ENCODE assay signal across 1 cellular context in the genomic region with DNA sequence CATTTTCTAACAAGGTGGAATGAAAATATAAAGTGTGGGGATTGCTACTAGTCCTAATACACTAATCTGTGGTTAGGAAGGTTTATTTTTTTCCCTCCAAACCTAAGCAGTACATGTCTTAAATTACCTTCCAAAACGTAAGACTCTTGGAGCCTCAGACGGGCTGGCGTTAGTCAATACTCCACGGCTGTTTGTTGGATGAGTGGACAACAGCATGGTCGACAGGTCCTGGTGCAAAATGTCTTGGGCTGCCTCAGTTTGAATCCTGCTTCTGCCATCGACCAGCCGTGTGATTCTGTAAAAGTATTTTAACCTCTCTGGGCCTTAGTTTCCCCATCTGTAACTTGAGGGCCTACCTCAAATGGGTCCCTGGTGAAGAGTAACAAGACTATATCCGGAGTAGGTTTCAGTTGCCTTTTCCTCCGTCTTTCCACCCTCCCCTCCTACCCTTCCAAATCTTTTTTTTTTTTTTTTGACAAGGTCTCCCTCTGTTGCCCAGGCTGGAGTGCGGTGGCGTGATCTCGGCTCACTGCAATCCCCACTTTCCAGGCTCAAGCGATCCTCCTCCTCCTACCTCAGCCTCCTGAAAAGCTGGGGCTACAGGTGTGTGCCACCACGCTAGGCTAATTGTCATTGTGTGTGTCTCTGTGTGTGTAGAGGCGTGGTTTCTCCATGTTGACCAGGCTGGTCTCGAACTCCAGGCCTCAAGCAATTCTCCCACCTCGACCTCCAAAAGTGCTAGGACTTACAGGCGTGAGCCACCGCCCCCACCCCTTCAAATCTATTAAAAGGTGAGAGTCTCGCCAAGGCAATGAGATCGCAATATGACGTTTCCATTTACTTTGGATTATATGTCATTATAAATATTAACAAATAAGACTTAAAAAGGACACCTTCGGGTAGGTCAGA.
TF ChIP-seq lines count a peak whose summit lies in the region.

No MANE protein-coding gene starts in this region.

TF ChIP-seq in IMR-90, 13 proteins besides CTCF, POLR2A, EP300 and RAD21:
- TF ChIP-seq SMC3 (IDR thresholded peaks at IDR 0.05; ENCODE audit: low read depth, low read length) (no peak), MAFK (IDR thresholded peaks at IDR 0.05; ENCODE audit: low read depth, low read length) (no peak), FOS (IDR thresholded peaks at IDR 0.05; ENCODE audit: low read depth, low read length) (no peak), NFE2L2 (IDR thresholded peaks at IDR 0.05; ENCODE audit: low read depth, low read length) (no peak), RCOR1 (IDR thresholded peaks at IDR 0.05; ENCODE audit: insufficient replicate concordance, low read length) (no peak), BHLHE40 (IDR thresholded peaks at IDR 0.05; ENCODE audit: low read depth, low read length) (no peak), MAZ (IDR thresholded peaks at IDR 0.05; ENCODE audit: borderline replicate concordance, low read depth, low read length) (no peak), CEBPB (IDR thresholded peaks at IDR 0.05; ENCODE audit: low read depth, low read length) (no peak), MXI1 (IDR thresholded peaks at IDR 0.05; ENCODE audit: borderline replicate concordance, low read depth, low read length) (no peak), RFX5 (IDR thresholded peaks at IDR 0.05; ENCODE audit: low read depth, low read length) (no peak), CHD1 (IDR thresholded peaks at IDR 0.05; ENCODE audit: low read depth, low read length) (no peak)
- TF ChIP-seq, protein P1, sequence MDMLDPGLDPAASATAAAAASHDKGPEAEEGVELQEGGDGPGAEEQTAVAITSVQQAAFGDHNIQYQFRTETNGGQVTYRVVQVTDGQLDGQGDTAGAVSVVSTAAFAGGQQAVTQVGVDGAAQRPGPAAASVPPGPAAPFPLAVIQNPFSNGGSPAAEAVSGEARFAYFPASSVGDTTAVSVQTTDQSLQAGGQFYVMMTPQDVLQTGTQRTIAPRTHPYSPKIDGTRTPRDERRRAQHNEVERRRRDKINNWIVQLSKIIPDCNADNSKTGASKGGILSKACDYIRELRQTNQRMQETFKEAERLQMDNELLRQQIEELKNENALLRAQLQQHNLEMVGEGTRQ (IDR thresholded peaks at IDR 0.05; ENCODE audit: low read depth, low read length), result no peak
- TF ChIP-seq, protein P2, sequence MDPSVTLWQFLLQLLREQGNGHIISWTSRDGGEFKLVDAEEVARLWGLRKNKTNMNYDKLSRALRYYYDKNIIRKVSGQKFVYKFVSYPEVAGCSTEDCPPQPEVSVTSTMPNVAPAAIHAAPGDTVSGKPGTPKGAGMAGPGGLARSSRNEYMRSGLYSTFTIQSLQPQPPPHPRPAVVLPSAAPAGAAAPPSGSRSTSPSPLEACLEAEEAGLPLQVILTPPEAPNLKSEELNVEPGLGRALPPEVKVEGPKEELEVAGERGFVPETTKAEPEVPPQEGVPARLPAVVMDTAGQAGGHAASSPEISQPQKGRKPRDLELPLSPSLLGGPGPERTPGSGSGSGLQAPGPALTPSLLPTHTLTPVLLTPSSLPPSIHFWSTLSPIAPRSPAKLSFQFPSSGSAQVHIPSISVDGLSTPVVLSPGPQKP (IDR thresholded peaks at IDR 0.05; ENCODE audit: borderline replicate concordance, low read depth, low read length), result no peak
TF ChIP-seq in IMR-90: peak in this region for 0.
